Comparison of ENCODE assay signal across 10 cellular contexts in the genomic region with DNA sequence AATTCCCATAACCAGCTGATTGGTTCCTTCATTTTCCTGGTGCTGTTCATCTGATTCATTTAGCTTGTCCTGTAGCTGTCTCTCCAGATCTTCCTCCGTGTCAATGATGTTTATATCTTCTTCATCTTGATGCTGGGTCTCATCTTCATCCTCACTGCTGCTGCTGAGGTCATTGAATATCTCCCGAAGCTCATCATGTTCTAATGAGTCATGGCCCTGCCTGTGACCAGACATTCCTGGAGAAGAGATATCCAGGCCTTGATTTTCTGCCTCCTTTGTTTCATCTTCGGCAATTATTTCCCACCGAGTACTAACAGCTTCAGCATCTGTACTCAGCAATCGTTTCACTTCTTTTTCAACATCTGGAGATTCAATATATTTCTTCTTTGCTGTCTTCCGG. TPM values are rescaled to one million over a fixed set of nuclear protein-coding genes. Genes with fewer than 3 reads are reported as not detected.
DNase-seq lines count a peak whose midpoint lies in the region; ATAC-seq and TF ChIP-seq lines count a peak whose summit lies in the region.
"Had no signal": no experiment of that assay in that cellular context is flagged by ENCODE, and none has a peak within 500 bp of the region (broad histone marks: within the 10 kb centered on the region; RNA-seq: fewer than 3 reads in every experiment).

No MANE protein-coding gene starts in this region.

- H3K4me3 ChIP-seq in Panc1 (ENCODE audit: low read depth in 2 of 2, low read length in 2 of 2) (peak overlapping the region; percentile 82 to 91; a peak in 3 of 4 replicates), gastrocnemius medialis (peak overlapping the region; percentile 62 to 86 (median 84)), gastroesophageal sphincter (no peak overlapping the region)

- H3K4me1 ChIP-seq in Panc1 (ENCODE audit: control insufficient read depth, insufficient read depth, low read length): no peaks in the 10 kb centered on the region
- peaks cover 32 to 35% of the 10 kb centered on the region in 2 donors for H3K4me1 ChIP-seq in gastrocnemius medialis
- peaks cover 0 to 12% (median 0%) of the 10 kb centered on the region in 3 donors for H3K4me1 ChIP-seq in gastroesophageal sphincter

- DNase-seq in activated CD4-positive, alpha-beta T cell treated with anti-CD3 and anti-CD28 coated beads, Interleukin-2, amount 10 ng/mL, durations not matched to agents 24 days and 14 days: no peak
- no peak for DNase-seq in activated CD4-positive, alpha-beta T cell treated with anti-CD3 and anti-CD28 coated beads, Interleukin-2, amount 50 U/mL, for 48 hours
- DNase-seq in Panc1 (ENCODE audit: low read depth, low spot score) (no peak), glomerular visceral epithelial cell (ENCODE audit: extremely low spot score) (peak; percentile 12), gastrocnemius medialis (no peak), 8988T (no peak)
- DNase-seq: NCI-H2081 treated with DMSO at 0.1 percent for 48 hours, substantia nigra had no signal

- peaks cover 55% of the 10 kb centered on the region for H3K9me3 ChIP-seq in Panc1 (ENCODE audit: control insufficient read depth, insufficient read depth, low read depth, low read length)
- H3K9me3 ChIP-seq in gastrocnemius medialis: peaks cover 0 to 24% (median 17%) of the 10 kb centered on the region in 3 donors
- peaks cover 2 to 69% (median 10%) of the 10 kb centered on the region in 3 donors for H3K9me3 ChIP-seq in gastroesophageal sphincter

- H3K27ac Mint-ChIP-seq in activated CD4-positive, alpha-beta T cell treated with anti-CD3 and anti-CD28 coated beads, Interleukin-2, amount 10 ng/mL, durations not matched to agents 24 days and 14 days: peak overlapping the region; percentile 48

- no peak overlapping the region for H3K27ac ChIP-seq in Panc1 (ENCODE audit: low read length)
- H3K27ac ChIP-seq in gastrocnemius medialis: peak overlapping the region; percentile 85 to 97 (median 94)
- H3K27ac ChIP-seq in gastroesophageal sphincter: no peak overlapping the region

- peaks cover 13% of the 10 kb centered on the region for H3K4me1 Mint-ChIP-seq in activated CD4-positive, alpha-beta T cell treated with anti-CD3 and anti-CD28 coated beads, Interleukin-2, amount 10 ng/mL, durations not matched to agents 24 days and 14 days

- POLR2A ChIA-PET in Panc1 (lab: Charles Lee): no interaction called here

- no peak for TF ChIP-seq EP300 in gastroesophageal sphincter (IDR thresholded peaks at IDR 0.05)

- no peak for TF ChIP-seq POLR2A in gastrocnemius medialis (IDR thresholded peaks at IDR 0.05)
- no peak for TF ChIP-seq POLR2A in gastroesophageal sphincter (IDR thresholded peaks at IDR 0.05)

- TSS peak; percentile 85 for BruUV-seq in Panc1 (replicated peaks; lab: Mats Ljungman, UMichigan)

- CTCF ChIA-PET in Panc1 (lab: Charles Lee): interaction anchor here (1.4 kb wide), 1 partner anchor 11 kb away, joined by 7 read pairs; the partner anchor contains the start of gene PCDHGA1

- intact Hi-C loops in activated CD4-positive, alpha-beta T cell treated with anti-CD3 and anti-CD28 coated beads, Interleukin-2, amount 10 ng/mL, durations not matched to agents 24 days and 14 days (cut with micrococcal nuclease): no loop called here
- intact Hi-C loops in Panc1 (cut with micrococcal nuclease; ENCODE audit: unreplicated experiment) (loop anchor here (10.0 kb wide), 1 partner anchor 54 kb away; no protein-coding TSS in a partner anchor), gastrocnemius medialis (cut with DNase I; ENCODE audit: low total_unique reads) (no loop called here)

- peaks cover 69% of the 10 kb centered on the region for H3K36me3 Mint-ChIP-seq in activated CD4-positive, alpha-beta T cell treated with anti-CD3 and anti-CD28 coated beads, Interleukin-2, amount 10 ng/mL, durations not matched to agents 24 days and 14 days (ENCODE audit: low read depth)

- H3K9me3 Mint-ChIP-seq in activated CD4-positive, alpha-beta T cell treated with anti-CD3 and anti-CD28 coated beads, Interleukin-2, amount 10 ng/mL, durations not matched to agents 24 days and 14 days: peaks cover 44% of the 10 kb centered on the region

- H3K27me3 ChIP-seq in Panc1 (ENCODE audit: control insufficient read depth, insufficient read depth, low read length) (no peaks in the 10 kb centered on the region), gastrocnemius medialis (no peaks in the 10 kb centered on the region), gastroesophageal sphincter (no peaks in the 10 kb centered on the region)

- peak overlapping the region; percentile 92 for H3K4me3 Mint-ChIP-seq in activated CD4-positive, alpha-beta T cell treated with anti-CD3 and anti-CD28 coated beads, Interleukin-2, amount 10 ng/mL, durations not matched to agents 24 days and 14 days

- ATAC-seq in Panc1: no peak
- ATAC-seq in gastrocnemius medialis: no peak
- no peak for ATAC-seq in gastroesophageal sphincter
- no peak for ATAC-seq in HG02852 (IDR thresholded peaks at IDR 0.05; ENCODE audit: unreplicated experiment)

- in situ Hi-C loops in Panc1 (cut with HindIII; ENCODE audit: low pct_unique_long_range_greater_than_20kb, low sequenced_read_pairs) (no loop called here), gastrocnemius medialis (cut with MboI; ENCODE audit: low sequenced_read_pairs in 4 of 4) (no loop called here)

- TF ChIP-seq CTCF in Panc1 (IDR thresholded peaks at IDR 0.05) (no peak), gastrocnemius medialis (IDR thresholded peaks at IDR 0.05 in 4 of 5, conservative IDR thresholded peaks at IDR 0.05 in 1 of 5) (no peak), gastroesophageal sphincter (IDR thresholded peaks at IDR 0.05) (no peak)

- H3K36me3 ChIP-seq in Panc1 (ENCODE audit: control insufficient read depth, insufficient read depth, low read length): peaks cover 2% of the 10 kb centered on the region
- peaks cover 3 to 46% of the 10 kb centered on the region in 2 donors for H3K36me3 ChIP-seq in gastrocnemius medialis
- peaks cover 0 to 53% of the 10 kb centered on the region in 2 donors for H3K36me3 ChIP-seq in gastroesophageal sphincter

- 100% methylated on average over 1 to 6 of the region's 6 CpGs for WGBS in gastroesophageal sphincter (ENCODE audit: low coverage in 1 of 2), 2 donors

- peaks cover 2% of the 10 kb centered on the region for H3K27me3 Mint-ChIP-seq in activated CD4-positive, alpha-beta T cell treated with anti-CD3 and anti-CD28 coated beads, Interleukin-2, amount 10 ng/mL, durations not matched to agents 24 days and 14 days

RNA-seq across cellular contexts. Expression of gene TAF7, which starts 1.4 kb away (rescaled TPM):
- total RNA-seq in activated CD4-positive, alpha-beta T cell treated with anti-CD3 and anti-CD28 coated beads, Interleukin-2, amount 10 ng/mL, durations not matched to agents 24 days and 14 days: 71.5 and 75.0 TPM in 2 replicates
- total RNA-seq in Panc1 (2021; ENCODE audit: unreplicated experiment) (71.0 TPM), gastrocnemius medialis (10 to 100 TPM; 60.9 to 91.2 (median 79.8) TPM), gastroesophageal sphincter (10 to 100 TPM; 58.7 to 75.9 (median 61.4) TPM)
- polyA plus RNA-seq in Panc1 (2012; ENCODE audit: insufficient read length): 70.7 TPM

RNA-seq across cellular contexts. Expression of gene PCDHGA1, which starts 11.1 kb away (rescaled TPM):
- total RNA-seq in activated CD4-positive, alpha-beta T cell treated with anti-CD3 and anti-CD28 coated beads, Interleukin-2, amount 10 ng/mL, durations not matched to agents 24 days and 14 days: 0.07 and 0.09 TPM in 2 replicates
- total RNA-seq in Panc1 (2021; ENCODE audit: unreplicated experiment): 0.92 TPM
- 0.99 TPM for polyA plus RNA-seq in Panc1 (2012; ENCODE audit: insufficient read length)
- under 1 TPM; 0.65 to 0.97 (median 0.71) TPM for total RNA-seq in gastrocnemius medialis
- total RNA-seq in gastroesophageal sphincter: 1 to 10 TPM in 2 of 4 donors, under 1 TPM in 2; 0.67 to 1.3 (median 1.1) TPM

RNA-seq across cellular contexts. Expression of gene SLC25A2, which starts 15.4 kb away (rescaled TPM):
- 0.14 and 0.23 TPM in 2 replicates for total RNA-seq in activated CD4-positive, alpha-beta T cell treated with anti-CD3 and anti-CD28 coated beads, Interleukin-2, amount 10 ng/mL, durations not matched to agents 24 days and 14 days
- total RNA-seq in Panc1 (2021; ENCODE audit: unreplicated experiment) (0.28 TPM), gastrocnemius medialis (under 1 TPM in 1 of 4 donors, not detected in 3; 0.49 TPM), gastroesophageal sphincter (1 to 10 TPM in 2 of 4 donors, not detected in 2; 1.2 to 3.1 TPM)
- polyA plus RNA-seq in Panc1 (2012; ENCODE audit: insufficient read length): not detected

RNA-seq across cellular contexts. Expression of gene PCDHGA2, which starts 19.4 kb away (rescaled TPM):
- 0.07 and 0.12 TPM in 2 replicates for total RNA-seq in activated CD4-positive, alpha-beta T cell treated with anti-CD3 and anti-CD28 coated beads, Interleukin-2, amount 10 ng/mL, durations not matched to agents 24 days and 14 days
- total RNA-seq in Panc1 (2021; ENCODE audit: unreplicated experiment) (0.05 TPM), gastrocnemius medialis (1 to 10 TPM in 2 of 4 donors, under 1 TPM in 2; 0.66 to 1.5 (median 1.2) TPM), gastroesophageal sphincter (1 to 10 TPM; 3.2 to 5.6 (median 4.4) TPM)
- polyA plus RNA-seq in Panc1 (2012; ENCODE audit: insufficient read length): 0.10 TPM

RNA-seq across cellular contexts. Expression of gene PCDHGA3, which starts 24.4 kb away (rescaled TPM):
- 0.14 and 0.19 TPM in 2 replicates for total RNA-seq in activated CD4-positive, alpha-beta T cell treated with anti-CD3 and anti-CD28 coated beads, Interleukin-2, amount 10 ng/mL, durations not matched to agents 24 days and 14 days
- total RNA-seq in Panc1 (2021; ENCODE audit: unreplicated experiment) (not detected), gastrocnemius medialis (1 to 10 TPM; 1.5 to 2.8 (median 2.0) TPM), gastroesophageal sphincter (1 to 10 TPM; 1.3 to 5.7 (median 2.8) TPM)
- polyA plus RNA-seq in Panc1 (2012; ENCODE audit: insufficient read length): not detected

Comparison
In these comparisons a context has a peak if more than half of its experiments do, and no peak if none do; other contexts are left out.
1. H3K27ac ChIP-seq: peak in gastrocnemius medialis (4 of 4); none in Panc1 (single experiment) and gastroesophageal sphincter (0 of 4).
2. H3K4me3 ChIP-seq: peak in Panc1 (2 of 2) and gastrocnemius medialis (4 of 4); none in gastroesophageal sphincter (0 of 2).